ENCODE assay signal across 14 cellular contexts in the genomic region with DNA sequence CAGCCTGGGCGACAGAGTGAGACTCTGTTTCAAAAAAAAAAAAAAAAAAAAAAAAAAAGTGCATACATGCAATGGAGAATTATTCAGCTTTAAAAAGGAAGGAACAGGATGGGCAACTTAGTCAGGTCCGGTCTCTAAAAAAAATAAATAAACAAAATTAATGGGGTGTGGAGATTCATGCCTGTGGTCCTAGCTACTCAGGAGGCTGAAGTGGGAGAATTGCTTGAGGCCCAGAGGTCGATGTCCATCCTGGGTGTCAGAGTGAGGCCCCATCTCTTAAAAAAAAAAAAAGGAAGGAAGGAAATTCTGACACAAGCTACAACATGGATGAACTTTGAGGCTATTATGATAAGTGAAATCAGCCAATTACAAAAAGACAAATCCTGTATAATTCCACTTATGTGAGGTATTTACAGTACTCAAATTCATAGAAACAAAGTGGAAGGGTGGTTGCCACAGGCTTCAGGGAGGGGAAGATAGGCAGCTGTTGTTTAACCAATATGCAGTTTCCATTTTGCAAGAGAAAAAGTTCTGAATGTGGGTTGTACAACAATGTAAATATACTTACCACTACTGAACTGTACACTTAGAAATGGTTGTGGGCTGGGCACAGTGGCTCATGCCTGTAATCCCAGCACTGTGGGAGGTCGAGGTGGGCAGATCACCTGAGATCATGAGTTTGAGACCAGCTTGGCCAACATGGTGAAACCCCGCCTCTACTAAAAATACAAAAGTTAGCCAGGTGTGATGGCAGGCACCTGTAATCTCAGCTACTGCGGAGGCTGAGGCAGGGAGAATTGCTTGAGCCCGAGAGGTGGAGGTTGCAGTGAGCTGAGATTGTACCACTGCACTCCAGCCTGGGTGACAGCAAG. TPM values are rescaled to one million over a fixed set of nuclear protein-coding genes. Genes with fewer than 3 reads are reported as not detected.
A peak's percentile ranks its signal among the peaks of the same experiment; 100 is the strongest.
DNase-seq lines count a peak whose midpoint lies in the region; ATAC-seq and TF ChIP-seq lines count a peak whose summit lies in the region.
"Had no signal": no experiment of that assay in that cellular context is flagged by ENCODE, and none has a peak within 500 bp of the region (broad histone marks: within the 10 kb centered on the region; RNA-seq: fewer than 3 reads in every experiment).

No MANE protein-coding gene starts in this region.

- DNase-seq in GM06990 (ENCODE audit: extremely low read depth, insufficient read length): peak; percentile 47
- DNase-seq in fibroblast of villous mesenchyme (ENCODE audit: low read depth): peak; percentile 7
- DNase-seq in Right ventricle myocardium inferior (ENCODE audit: missing footprints): no peak
- no peak for DNase-seq in DMS114 treated with DMSO at 0.1 percent for 48 hours (lab: John Stamatoyannopoulos, UW; ENCODE audit: unreplicated experiment)
- DNase-seq in hepatic stellate cell (ENCODE audit: low spot score): no peak
- no peak for DNase-seq in endothelial cell (ENCODE audit: low spot score)
- DNase-seq: activated T-cell treated with anti-CD3 and anti-CD28 coated beads, Interleukin-2, amount 50 U/mL, for 4 hours; AML-193; NCI-H2081 treated with DMSO at 0.1 percent for 48 hours; thyroid gland had no signal

- H3K27me3 Mint-ChIP-seq in endothelial cell (ENCODE audit: unreplicated experiment): no peaks in the 10 kb centered on the region

- H3K9me3 Mint-ChIP-seq in endothelial cell (ENCODE audit: unreplicated experiment): no peaks in the 10 kb centered on the region

- ATAC-seq in GM21423 (IDR thresholded peaks at IDR 0.05; ENCODE audit: unreplicated experiment) (peak; percentile 35), HG03196 (IDR thresholded peaks at IDR 0.05; ENCODE audit: unreplicated experiment) (peak; percentile 20), Right ventricle myocardium inferior (no peak)
- ATAC-seq: activated T-cell treated with anti-CD3 and anti-CD28 coated beads, Interleukin-2, amount 50 U/mL, for 4 hours had no signal

- intact Hi-C loops in Right ventricle myocardium inferior (cut with DNase I): no loop called here

- H3K4me3 ChIP-seq in GM06990 (replicated peaks; ENCODE audit: low read depth, low read length) (no peak overlapping the region), fibroblast of villous mesenchyme (ENCODE audit: low read depth, low read length) (no peak overlapping the region)
- H3K4me3 ChIP-seq: esophagus muscularis mucosa, thyroid gland had no signal

- no peak overlapping the region for H3K27ac Mint-ChIP-seq in endothelial cell (ENCODE audit: unreplicated experiment)

- peaks cover 9% of the 10 kb centered on the region for H3K4me1 Mint-ChIP-seq in endothelial cell (ENCODE audit: unreplicated experiment)

- H3K27me3 ChIP-seq in GM06990 (replicated peaks; ENCODE audit: control insufficient read depth, insufficient read depth, low read length): no peaks in the 10 kb centered on the region
- H3K27me3 ChIP-seq: esophagus muscularis mucosa, thyroid gland had no signal

- no peaks in the 10 kb centered on the region for H3K36me3 Mint-ChIP-seq in endothelial cell (ENCODE audit: low read depth, unreplicated experiment)

- TF ChIP-seq CTCF in GM06990 (IDR thresholded peaks at IDR 0.05; ENCODE audit: insufficient read depth, low read length, poor library complexity, severe bottlenecking): no peak
- no peak for TF ChIP-seq CTCF in fibroblast of villous mesenchyme (IDR thresholded peaks at IDR 0.05; ENCODE audit: insufficient read depth, low read depth, low read length)
- no peak for TF ChIP-seq CTCF in endothelial cell (IDR thresholded peaks at IDR 0.05; ENCODE audit: unreplicated experiment)

- H3K36me3 ChIP-seq in GM06990 (ENCODE audit: control insufficient read depth, insufficient read depth, low read length): no peaks in the 10 kb centered on the region
- H3K36me3 ChIP-seq: esophagus muscularis mucosa, thyroid gland had no signal

- H3K4me3 Mint-ChIP-seq in endothelial cell (ENCODE audit: unreplicated experiment): no peak overlapping the region
- H3K4me3 Mint-ChIP-seq: activated T-cell treated with anti-CD3 and anti-CD28 coated beads, Interleukin-2, amount 50 U/mL, for 4 hours had no signal

RNA-seq across cellular contexts. Expression of a gene that starts 12.3 kb away (rescaled TPM):
- total RNA-seq in fibroblast of villous mesenchyme (not detected in 2 replicates), Right ventricle myocardium inferior (not detected), endothelial cell (ENCODE audit: unreplicated experiment) (not detected)
- total RNA-seq: esophagus muscularis mucosa, H1, thyroid gland had no signal

RNA-seq across cellular contexts. Expression of a gene that starts 15.1 kb away (rescaled TPM):
- total RNA-seq in fibroblast of villous mesenchyme: 232 and 296 TPM in 2 replicates
- 31.6 TPM for total RNA-seq in Right ventricle myocardium inferior
- total RNA-seq in endothelial cell (ENCODE audit: unreplicated experiment): 97.3 TPM

RNA-seq across cellular contexts. Expression of a gene that starts 36.3 kb away (rescaled TPM):
- total RNA-seq in fibroblast of villous mesenchyme: 0.32 TPM in 1 of 2 replicates, not detected in the other
- not detected for total RNA-seq in Right ventricle myocardium inferior
- total RNA-seq in endothelial cell (ENCODE audit: unreplicated experiment): 0.80 TPM
- total RNA-seq: esophagus muscularis mucosa had no signal

RNA-seq across cellular contexts. Expression of a gene that starts 41.2 kb away (rescaled TPM):
- total RNA-seq in fibroblast of villous mesenchyme: 13.0 and 14.8 TPM in 2 replicates
- 45.1 TPM for total RNA-seq in Right ventricle myocardium inferior
- 55.7 TPM for total RNA-seq in endothelial cell (ENCODE audit: unreplicated experiment)

RNA-seq across cellular contexts. Expression of a gene that starts 59.2 kb away (rescaled TPM):
- 94.7 and 113 TPM in 2 replicates for total RNA-seq in fibroblast of villous mesenchyme
- 36.5 TPM for total RNA-seq in Right ventricle myocardium inferior
- 203 TPM for total RNA-seq in endothelial cell (ENCODE audit: unreplicated experiment)

Comparison
In these comparisons a context has a peak if more than half of its experiments do, and no peak if none do; other contexts are left out.
1. DNase-seq: peak in GM06990 (single experiment) and fibroblast of villous mesenchyme (single experiment); none in Right ventricle myocardium inferior (single experiment), DMS114 treated with DMSO at 0.1 percent for 48 hours (single experiment), hepatic stellate cell (single experiment) and endothelial cell (single experiment).